9 cellular contexts compared by ENCODE assay signal in genomic region chr12:27781680-27782079, GRCh38. TPM values are rescaled to one million over a fixed set of nuclear protein-coding genes. Genes with fewer than 3 reads are reported as not detected.
DNase-seq lines count a peak whose midpoint lies in the region; ATAC-seq and TF ChIP-seq lines count a peak whose summit lies in the region.
"Had no signal": no experiment of that assay in that cellular context is flagged by ENCODE, and none has a peak within 500 bp of the region (broad histone marks: within the 10 kb centered on the region; RNA-seq: fewer than 3 reads in every experiment).

No MANE protein-coding gene starts in this region.

- peaks cover 10% of the 10 kb centered on the region for H3K27me3 Mint-ChIP-seq in activated T-cell treated with anti-CD3 and anti-CD28 coated beads, Interleukin-2, amount 50 U/mL, for 72 hours (ENCODE audit: low read depth)
- H3K27me3 Mint-ChIP-seq in activated T-helper 17 cell treated with anti-CD3 and anti-CD28 coated beads, Interleukin-2, amount 50 U/mL, for 72 hours: no peaks in the 10 kb centered on the region
- H3K27me3 Mint-ChIP-seq: memory B cell had no signal

- TF ChIP-seq EP300 in transverse colon (IDR thresholded peaks at IDR 0.05; ENCODE audit: low read depth): no peak

- no peak overlapping the region for H3K27ac ChIP-seq in iPS-18a (ENCODE audit: low read length)
- peak overlapping the region; percentile 86 to 96 (median 94) for H3K27ac ChIP-seq in transverse colon

- no peaks in the 10 kb centered on the region for H3K27me3 ChIP-seq in iPS-18a (ENCODE audit: control insufficient read depth, insufficient read depth, low read length)
- no peaks in the 10 kb centered on the region for H3K27me3 ChIP-seq in transverse colon

- no peaks in the 10 kb centered on the region for H3K9me3 ChIP-seq in iPS-18a (ENCODE audit: control insufficient read depth, low read depth, low read length)
- no peaks in the 10 kb centered on the region for H3K9me3 ChIP-seq in transverse colon

- H3K9ac ChIP-seq in iPS-18a (ENCODE audit: low read length): peak overlapping the region; percentile 72

- no peak for TF ChIP-seq CTCF in transverse colon (IDR thresholded peaks at IDR 0.05)

- 61 to 67% methylated on average over 5 of the region's 5 CpGs for WGBS in transverse colon (ENCODE audit: low coverage in 1 of 2), 2 donors

- DNase-seq in activated T-cell treated with anti-CD3 and anti-CD28 coated beads, Interleukin-2, amount 50 U/mL, for 72 hours: no peak
- DNase-seq in activated T-cell treated with anti-CD3 and anti-CD28 coated beads, Interleukin-2, amount 50 U/mL, for 48 hours: no peak
- DNase-seq in transverse colon: no peak

- H3K4me1 Mint-ChIP-seq in activated T-cell treated with anti-CD3 and anti-CD28 coated beads, Interleukin-2, amount 50 U/mL, for 72 hours (ENCODE audit: low read depth): peaks cover 43% of the 10 kb centered on the region
- H3K4me1 Mint-ChIP-seq in activated T-helper 17 cell treated with anti-CD3 and anti-CD28 coated beads, Interleukin-2, amount 50 U/mL, for 72 hours: peaks cover 38% of the 10 kb centered on the region

- H3K9me3 Mint-ChIP-seq in activated T-cell treated with anti-CD3 and anti-CD28 coated beads, Interleukin-2, amount 50 U/mL, for 72 hours: no peaks in the 10 kb centered on the region
- H3K9me3 Mint-ChIP-seq in activated T-helper 17 cell treated with anti-CD3 and anti-CD28 coated beads, Interleukin-2, amount 50 U/mL, for 72 hours: no peaks in the 10 kb centered on the region
- H3K9me3 Mint-ChIP-seq: memory B cell had no signal

- H3K4me3 Mint-ChIP-seq in activated T-cell treated with anti-CD3 and anti-CD28 coated beads, Interleukin-2, amount 50 U/mL, for 72 hours: peak overlapping the region; percentile 77 to 82
- peak overlapping the region; percentile 82 for H3K4me3 Mint-ChIP-seq in activated T-helper 17 cell treated with anti-CD3 and anti-CD28 coated beads, Interleukin-2, amount 50 U/mL, for 72 hours

- intact Hi-C loops in transverse colon (cut with DNase I; ENCODE audit: low total_unique reads): no loop called here

- TF ChIP-seq POLR2A in transverse colon (IDR thresholded peaks at IDR 0.05): no peak

- no peaks in the 10 kb centered on the region for H3K36me3 ChIP-seq in iPS-18a (ENCODE audit: control insufficient read depth, low read depth, low read length)
- H3K36me3 ChIP-seq in transverse colon: no peaks in the 10 kb centered on the region

- H3K36me3 Mint-ChIP-seq in activated T-cell treated with anti-CD3 and anti-CD28 coated beads, Interleukin-2, amount 50 U/mL, for 72 hours (ENCODE audit: insufficient read depth in 2 of 2): peaks cover 0 to 2% of the 10 kb centered on the region in 2 donors
- H3K36me3 Mint-ChIP-seq in activated T-helper 17 cell treated with anti-CD3 and anti-CD28 coated beads, Interleukin-2, amount 50 U/mL, for 72 hours (ENCODE audit: low read depth): peaks cover 26% of the 10 kb centered on the region

- peak overlapping the region; percentile 60 for H3K4me3 ChIP-seq in iPS-18a (ENCODE audit: low read length)
- H3K4me3 ChIP-seq in transverse colon: peak overlapping the region in 2 of 4 donors; percentile 81 to 86

- in situ Hi-C loops in transverse colon (cut with MboI; ENCODE audit: low pct_ligation_motif_present in 1 of 4, low pct_unique_long_range_greater_than_20kb in 1 of 4, low sequenced_read_pairs in 3 of 4): no loop called here

- H3K27ac Mint-ChIP-seq in activated T-cell treated with anti-CD3 and anti-CD28 coated beads, Interleukin-2, amount 50 U/mL, for 72 hours: no peak overlapping the region
- peak overlapping the region; percentile 37 for H3K27ac Mint-ChIP-seq in activated T-helper 17 cell treated with anti-CD3 and anti-CD28 coated beads, Interleukin-2, amount 50 U/mL, for 72 hours
- H3K27ac Mint-ChIP-seq: memory B cell had no signal

- ATAC-seq in activated T-cell treated with anti-CD3 and anti-CD28 coated beads, Interleukin-2, amount 50 U/mL, for 72 hours (replicated peaks in 1 of 2): no peak
- ATAC-seq in activated T-helper 17 cell treated with anti-CD3 and anti-CD28 coated beads, Interleukin-2, amount 50 U/mL, for 72 hours (replicated peaks): no peak
- ATAC-seq in HG03045 (IDR thresholded peaks at IDR 0.05; ENCODE audit: unreplicated experiment): no peak
- no peak for ATAC-seq in GM21529 (IDR thresholded peaks at IDR 0.05; ENCODE audit: unreplicated experiment)
- no peak for ATAC-seq in GM19397 (IDR thresholded peaks at IDR 0.05; ENCODE audit: unreplicated experiment)

- H3K4me1 ChIP-seq in iPS-18a (ENCODE audit: control insufficient read depth, low read depth, low read length): peaks cover 24% of the 10 kb centered on the region
- peaks cover 6 to 48% (median 16%) of the 10 kb centered on the region in 4 donors for H3K4me1 ChIP-seq in transverse colon

RNA-seq across cellular contexts. Expression of gene MANSC4, which starts 1.6 kb away (rescaled TPM):
- not detected for total RNA-seq in activated T-cell treated with anti-CD3 and anti-CD28 coated beads, Interleukin-2, amount 50 U/mL, for 72 hours
- total RNA-seq in activated T-helper 17 cell treated with anti-CD3 and anti-CD28 coated beads, Interleukin-2, amount 50 U/mL, for 72 hours: not detected
- total RNA-seq in transverse colon: not detected

RNA-seq across cellular contexts. Expression of gene KLHL42, which starts 1.6 kb away (rescaled TPM):
- 10 to 100 TPM in 1 of 2 donors, 1 to 10 TPM in 1; 9.8 to 10.7 TPM for total RNA-seq in activated T-cell treated with anti-CD3 and anti-CD28 coated beads, Interleukin-2, amount 50 U/mL, for 72 hours
- total RNA-seq in activated T-helper 17 cell treated with anti-CD3 and anti-CD28 coated beads, Interleukin-2, amount 50 U/mL, for 72 hours: 10 to 100 TPM in 1 of 2 donors, 1 to 10 TPM in 1; 9.6 to 12.2 TPM
- 100 to 1,000 TPM in 1 of 4 donors, 10 to 100 TPM in 3; 14.7 to 104 (median 47.3) TPM for total RNA-seq in transverse colon
